In genomic region chr2:200963129-200963917, GRCh38 we compare ENCODE assay signal across 8 cellular contexts. TPM values are rescaled to one million over a fixed set of nuclear protein-coding genes. Genes with fewer than 3 reads are reported as not detected.
A peak's percentile ranks its signal among the peaks of the same experiment; 100 is the strongest.
DNase-seq lines count a peak whose midpoint lies in the region; ATAC-seq and TF ChIP-seq lines count a peak whose summit lies in the region.

Gene ORC2 (minus strand): TSS chr2:200963660. CDS start chr2:200958123, 5,537 bp downstream.

- peak; percentile 95 for ATAC-seq in stimulated activated naive CD8-positive, alpha-beta T cell treated with anti-CD3 and anti-CD28 coated beads, Interleukin-15, amount 100 ng/mL, for 72 hours

- peaks cover 21% of the 10 kb centered on the region for H3K36me3 Mint-ChIP-seq in nephron progenitor cell (ENCODE audit: low read depth)

- in situ Hi-C loops in HAP-1 (cut with MboI; ENCODE audit: low sequenced_read_pairs): no loop called here

- H3K4me3 ChIP-seq in HAP-1 (peak within 1 kb of the TSS; percentile 95), MG63 (peak within 1 kb of the TSS; percentile 99)

- H3K9me3 ChIP-seq in HAP-1 (no peaks in the 10 kb centered on the region), MG63 (no peaks in the 10 kb centered on the region)

- H3K27me3 ChIP-seq in HAP-1 (ENCODE audit: low read depth): no peaks in the 10 kb centered on the region
- no peaks in the 10 kb centered on the region for H3K27me3 ChIP-seq in MG63

- H3K4me1 Mint-ChIP-seq in nephron progenitor cell: peaks cover 48% of the 10 kb centered on the region
- peaks cover 65% of the 10 kb centered on the region for H3K4me1 Mint-ChIP-seq in stimulated activated naive CD8-positive, alpha-beta T cell treated with anti-CD3 and anti-CD28 coated beads, Interleukin-15, amount 100 ng/mL, for 72 hours

- H3K27ac Mint-ChIP-seq in nephron progenitor cell: peak within 1 kb of the TSS; percentile 96
- peak within 1 kb of the TSS; percentile 98 to 99 for H3K27ac Mint-ChIP-seq in stimulated activated naive CD8-positive, alpha-beta T cell treated with anti-CD3 and anti-CD28 coated beads, Interleukin-15, amount 100 ng/mL, for 72 hours

- no peaks in the 10 kb centered on the region for H3K9me3 Mint-ChIP-seq in nephron progenitor cell
- H3K9me3 Mint-ChIP-seq in stimulated activated naive CD8-positive, alpha-beta T cell treated with anti-CD3 and anti-CD28 coated beads, Interleukin-15, amount 100 ng/mL, for 72 hours: no peaks in the 10 kb centered on the region

- TF ChIP-seq CTCF in nephron progenitor cell (IDR thresholded peaks at IDR 0.05): peak; percentile 61

- peaks cover 26% of the 10 kb centered on the region for H3K4me1 ChIP-seq in HAP-1

- no peaks in the 10 kb centered on the region for H3K27me3 Mint-ChIP-seq in nephron progenitor cell (ENCODE audit: low read depth, poor library complexity)
- no peaks in the 10 kb centered on the region for H3K27me3 Mint-ChIP-seq in stimulated activated naive CD8-positive, alpha-beta T cell treated with anti-CD3 and anti-CD28 coated beads, Interleukin-15, amount 100 ng/mL, for 72 hours

- peak; percentile 91 for DNase-seq in GDM1 (lab: John Stamatoyannopoulos, UW)
- DNase-seq in HAP-1 (ENCODE audit: low spot score in 2 of 2): peak; percentile 91 to 96
- DNase-seq in MG63: peak; percentile 91
- peak; percentile 92 for DNase-seq in SHP77 treated with DMSO at 0.1 percent for 48 hours (lab: John Stamatoyannopoulos, UW)
- DNase-seq in activated effector memory CD4-positive, alpha-beta T cell treated with anti-CD3 and anti-CD28 coated beads, Interleukin-2, amount 50 U/mL, for 16 hours: peak; percentile 97
- DNase-seq in fibroblast of the conjunctiva (ENCODE audit: low read depth): peak; percentile 83
- peak; percentile 95 for DNase-seq in nephron progenitor cell
- DNase-seq in stimulated activated naive CD8-positive, alpha-beta T cell treated with anti-CD3 and anti-CD28 coated beads, Interleukin-15, amount 100 ng/mL, for 72 hours: peak; percentile 92 to 95

- H3K36me3 ChIP-seq in HAP-1 (replicated peaks) (peaks cover 8% of the 10 kb centered on the region), MG63 (peaks cover 16% of the 10 kb centered on the region)

- peak within 1 kb of the TSS; percentile 98 for H3K4me3 Mint-ChIP-seq in nephron progenitor cell
- H3K4me3 Mint-ChIP-seq in stimulated activated naive CD8-positive, alpha-beta T cell treated with anti-CD3 and anti-CD28 coated beads, Interleukin-15, amount 100 ng/mL, for 72 hours: peak within 1 kb of the TSS; percentile 92 to 95

RNA-seq across cellular contexts. Expression of gene ORC2, which starts in this region (rescaled TPM):
- 15.6 and 29.0 TPM in 2 replicates for total RNA-seq in MG63 (2014; rRNA removed; shearing (Covaris generic); ENCODE audit: low replicate concordance)

Comparison
In these comparisons a context has a peak if more than half of its experiments do, and no peak if none do; other contexts are left out.
1. Peak in every context shown above with its lines: DNase-seq, ATAC-seq and H3K4me3 ChIP-seq.